1 cellular context compared by ENCODE assay signal in the genomic region with DNA sequence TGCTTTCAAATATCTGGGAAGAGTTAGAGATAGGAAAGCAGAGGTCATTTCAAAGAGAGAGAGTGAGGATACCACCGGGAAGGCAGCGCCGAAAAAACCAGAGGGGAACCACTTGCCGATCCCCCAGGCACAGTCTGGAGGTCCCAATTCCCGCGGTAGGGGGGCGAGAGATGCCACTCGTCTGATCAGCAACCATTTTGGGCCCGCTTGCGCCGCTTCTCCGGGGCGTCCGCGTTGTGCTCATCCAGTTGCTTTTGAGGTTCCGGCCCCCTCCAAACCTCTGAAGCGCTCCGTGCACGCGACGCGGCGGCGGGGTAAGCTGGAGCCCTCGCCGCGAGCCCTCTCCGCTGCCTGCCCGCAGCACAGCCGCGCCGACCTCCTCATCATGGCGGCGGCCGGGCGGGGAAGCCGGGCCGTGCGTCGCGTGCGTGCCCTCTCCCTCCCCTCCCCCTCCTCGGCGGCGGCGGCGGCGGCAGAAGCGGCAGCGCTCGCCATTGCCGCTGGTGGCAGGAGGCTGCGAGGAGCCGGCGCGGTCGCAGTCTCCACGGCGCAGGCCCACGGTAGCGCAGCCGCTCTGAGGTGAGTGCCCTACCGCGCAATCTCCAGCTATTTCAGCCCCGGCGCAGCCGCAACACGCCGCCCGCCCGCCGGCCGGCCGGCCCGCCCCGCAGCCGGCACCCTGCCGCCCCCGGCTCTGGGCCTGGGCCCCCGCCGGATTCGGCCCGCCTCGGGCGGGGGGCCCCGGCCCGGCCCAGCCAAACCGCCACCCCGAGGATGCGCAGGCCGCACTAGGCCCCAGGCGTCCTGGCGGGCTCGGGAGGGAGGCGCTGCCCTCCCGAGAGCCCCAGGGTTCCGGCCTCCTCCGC.
TF ChIP-seq lines count a peak whose summit lies in the region.

A gene (plus strand): TSS at position 475 of the 866 bp plus-strand sequence. CDS start 45,632 bp downstream, outside the sequence.

TF ChIP-seq in SK-N-SH, 30 proteins besides CTCF, POLR2A, EP300 and RAD21 (continued from another document):
- TF ChIP-seq, protein P1, sequence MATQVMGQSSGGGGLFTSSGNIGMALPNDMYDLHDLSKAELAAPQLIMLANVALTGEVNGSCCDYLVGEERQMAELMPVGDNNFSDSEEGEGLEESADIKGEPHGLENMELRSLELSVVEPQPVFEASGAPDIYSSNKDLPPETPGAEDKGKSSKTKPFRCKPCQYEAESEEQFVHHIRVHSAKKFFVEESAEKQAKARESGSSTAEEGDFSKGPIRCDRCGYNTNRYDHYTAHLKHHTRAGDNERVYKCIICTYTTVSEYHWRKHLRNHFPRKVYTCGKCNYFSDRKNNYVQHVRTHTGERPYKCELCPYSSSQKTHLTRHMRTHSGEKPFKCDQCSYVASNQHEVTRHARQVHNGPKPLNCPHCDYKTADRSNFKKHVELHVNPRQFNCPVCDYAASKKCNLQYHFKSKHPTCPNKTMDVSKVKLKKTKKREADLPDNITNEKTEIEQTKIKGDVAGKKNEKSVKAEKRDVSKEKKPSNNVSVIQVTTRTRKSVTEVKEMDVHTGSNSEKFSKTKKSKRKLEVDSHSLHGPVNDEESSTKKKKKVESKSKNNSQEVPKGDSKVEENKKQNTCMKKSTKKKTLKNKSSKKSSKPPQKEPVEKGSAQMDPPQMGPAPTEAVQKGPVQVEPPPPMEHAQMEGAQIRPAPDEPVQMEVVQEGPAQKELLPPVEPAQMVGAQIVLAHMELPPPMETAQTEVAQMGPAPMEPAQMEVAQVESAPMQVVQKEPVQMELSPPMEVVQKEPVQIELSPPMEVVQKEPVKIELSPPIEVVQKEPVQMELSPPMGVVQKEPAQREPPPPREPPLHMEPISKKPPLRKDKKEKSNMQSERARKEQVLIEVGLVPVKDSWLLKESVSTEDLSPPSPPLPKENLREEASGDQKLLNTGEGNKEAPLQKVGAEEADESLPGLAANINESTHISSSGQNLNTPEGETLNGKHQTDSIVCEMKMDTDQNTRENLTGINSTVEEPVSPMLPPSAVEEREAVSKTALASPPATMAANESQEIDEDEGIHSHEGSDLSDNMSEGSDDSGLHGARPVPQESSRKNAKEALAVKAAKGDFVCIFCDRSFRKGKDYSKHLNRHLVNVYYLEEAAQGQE (IDR thresholded peaks at IDR 0.05; ENCODE audit: low read depth, low read length), result peak; percentile 61
- TF ChIP-seq TEAD4 (IDR thresholded peaks at IDR 0.05; ENCODE audit: borderline replicate concordance, insufficient read depth) (peak; percentile 69; the same call in 1 of the 2 replicates), GATA2 (CRISPR knock-in tag; IDR thresholded peaks at IDR 0.05) (no peak), JUND (IDR thresholded peaks at IDR 0.05) (no peak; the same call in 1 of the 2 replicates), MEF2A (IDR thresholded peaks at IDR 0.05; ENCODE audit: borderline replicate concordance, low read depth) (no peak), SIN3A (IDR thresholded peaks at IDR 0.05; ENCODE audit: borderline replicate concordance, low read depth, low read length) (peak; percentile 88; the same call in 1 of the 2 replicates), NRF1 (IDR thresholded peaks at IDR 0.05; ENCODE audit: low read depth, low read length) (peak; percentile 97), FOSL2 (IDR thresholded peaks at IDR 0.05; ENCODE audit: borderline replicate concordance, low read depth) (no peak), YY1 (IDR thresholded peaks at IDR 0.05; ENCODE audit: low read depth) (peak; percentile 97), CHD2 (IDR thresholded peaks at IDR 0.05; ENCODE audit: low read length, partially characterized antibody) (peak; percentile 92), FOXJ3 (CRISPR knock-in tag; IDR thresholded peaks at IDR 0.05) (no peak), EZH2phosphoT487 (IDR thresholded peaks at IDR 0.05; ENCODE audit: borderline replicate concordance, low read depth) (no peak), SMC3 (IDR thresholded peaks at IDR 0.05; ENCODE audit: low read depth, low read length) (0 out of 2 replicates have a peak, but pooled peaks have one; percentile 2), MXI1 (IDR thresholded peaks at IDR 0.05; ENCODE audit: low read depth, low read length) (peak; percentile 84), NFIC (IDR thresholded peaks at IDR 0.05; ENCODE audit: borderline replicate concordance) (no peak; the same call in 1 of the 2 replicates), POLR2AphosphoS5 (IDR thresholded peaks at IDR 0.05; ENCODE audit: low read depth, low read length) (peak; percentile 97), FOXM1 (IDR thresholded peaks at IDR 0.05; ENCODE audit: low read depth) (no peak), TCF12 (IDR thresholded peaks at IDR 0.05) (no peak; the same call in 1 of the 2 replicates), ELF1 (IDR thresholded peaks at IDR 0.05) (no peak)
- TF ChIP-seq, protein P2, sequence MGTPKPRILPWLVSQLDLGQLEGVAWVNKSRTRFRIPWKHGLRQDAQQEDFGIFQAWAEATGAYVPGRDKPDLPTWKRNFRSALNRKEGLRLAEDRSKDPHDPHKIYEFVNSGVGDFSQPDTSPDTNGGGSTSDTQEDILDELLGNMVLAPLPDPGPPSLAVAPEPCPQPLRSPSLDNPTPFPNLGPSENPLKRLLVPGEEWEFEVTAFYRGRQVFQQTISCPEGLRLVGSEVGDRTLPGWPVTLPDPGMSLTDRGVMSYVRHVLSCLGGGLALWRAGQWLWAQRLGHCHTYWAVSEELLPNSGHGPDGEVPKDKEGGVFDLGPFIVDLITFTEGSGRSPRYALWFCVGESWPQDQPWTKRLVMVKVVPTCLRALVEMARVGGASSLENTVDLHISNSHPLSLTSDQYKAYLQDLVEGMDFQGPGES (IDR thresholded peaks at IDR 0.05; ENCODE audit: low read depth, low read length), result no peak
- TF ChIP-seq, protein P3, sequence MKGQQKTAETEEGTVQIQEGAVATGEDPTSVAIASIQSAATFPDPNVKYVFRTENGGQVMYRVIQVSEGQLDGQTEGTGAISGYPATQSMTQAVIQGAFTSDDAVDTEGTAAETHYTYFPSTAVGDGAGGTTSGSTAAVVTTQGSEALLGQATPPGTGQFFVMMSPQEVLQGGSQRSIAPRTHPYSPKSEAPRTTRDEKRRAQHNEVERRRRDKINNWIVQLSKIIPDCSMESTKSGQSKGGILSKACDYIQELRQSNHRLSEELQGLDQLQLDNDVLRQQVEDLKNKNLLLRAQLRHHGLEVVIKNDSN (IDR thresholded peaks at IDR 0.05; ENCODE audit: borderline replicate concordance, low read depth), result 0 out of 2 replicates have a peak, but pooled peaks have one; percentile 39
- TF ChIP-seq, protein P4, sequence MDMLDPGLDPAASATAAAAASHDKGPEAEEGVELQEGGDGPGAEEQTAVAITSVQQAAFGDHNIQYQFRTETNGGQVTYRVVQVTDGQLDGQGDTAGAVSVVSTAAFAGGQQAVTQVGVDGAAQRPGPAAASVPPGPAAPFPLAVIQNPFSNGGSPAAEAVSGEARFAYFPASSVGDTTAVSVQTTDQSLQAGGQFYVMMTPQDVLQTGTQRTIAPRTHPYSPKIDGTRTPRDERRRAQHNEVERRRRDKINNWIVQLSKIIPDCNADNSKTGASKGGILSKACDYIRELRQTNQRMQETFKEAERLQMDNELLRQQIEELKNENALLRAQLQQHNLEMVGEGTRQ (IDR thresholded peaks at IDR 0.05; ENCODE audit: borderline replicate concordance, low read depth, low read length), result no peak
- TF ChIP-seq, protein P5, sequence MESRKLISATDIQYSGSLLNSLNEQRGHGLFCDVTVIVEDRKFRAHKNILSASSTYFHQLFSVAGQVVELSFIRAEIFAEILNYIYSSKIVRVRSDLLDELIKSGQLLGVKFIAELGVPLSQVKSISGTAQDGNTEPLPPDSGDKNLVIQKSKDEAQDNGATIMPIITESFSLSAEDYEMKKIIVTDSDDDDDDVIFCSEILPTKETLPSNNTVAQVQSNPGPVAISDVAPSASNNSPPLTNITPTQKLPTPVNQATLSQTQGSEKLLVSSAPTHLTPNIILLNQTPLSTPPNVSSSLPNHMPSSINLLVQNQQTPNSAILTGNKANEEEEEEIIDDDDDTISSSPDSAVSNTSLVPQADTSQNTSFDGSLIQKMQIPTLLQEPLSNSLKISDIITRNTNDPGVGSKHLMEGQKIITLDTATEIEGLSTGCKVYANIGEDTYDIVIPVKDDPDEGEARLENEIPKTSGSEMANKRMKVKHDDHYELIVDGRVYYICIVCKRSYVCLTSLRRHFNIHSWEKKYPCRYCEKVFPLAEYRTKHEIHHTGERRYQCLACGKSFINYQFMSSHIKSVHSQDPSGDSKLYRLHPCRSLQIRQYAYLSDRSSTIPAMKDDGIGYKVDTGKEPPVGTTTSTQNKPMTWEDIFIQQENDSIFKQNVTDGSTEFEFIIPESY (IDR thresholded peaks at IDR 0.05; ENCODE audit: borderline replicate concordance, low read depth), result peak; percentile 86; the same call in 1 of the 2 replicates
TF ChIP-seq in SK-N-SH: peak in this region for 16.
